16 cellular contexts compared by ENCODE assay signal in the genomic region with DNA sequence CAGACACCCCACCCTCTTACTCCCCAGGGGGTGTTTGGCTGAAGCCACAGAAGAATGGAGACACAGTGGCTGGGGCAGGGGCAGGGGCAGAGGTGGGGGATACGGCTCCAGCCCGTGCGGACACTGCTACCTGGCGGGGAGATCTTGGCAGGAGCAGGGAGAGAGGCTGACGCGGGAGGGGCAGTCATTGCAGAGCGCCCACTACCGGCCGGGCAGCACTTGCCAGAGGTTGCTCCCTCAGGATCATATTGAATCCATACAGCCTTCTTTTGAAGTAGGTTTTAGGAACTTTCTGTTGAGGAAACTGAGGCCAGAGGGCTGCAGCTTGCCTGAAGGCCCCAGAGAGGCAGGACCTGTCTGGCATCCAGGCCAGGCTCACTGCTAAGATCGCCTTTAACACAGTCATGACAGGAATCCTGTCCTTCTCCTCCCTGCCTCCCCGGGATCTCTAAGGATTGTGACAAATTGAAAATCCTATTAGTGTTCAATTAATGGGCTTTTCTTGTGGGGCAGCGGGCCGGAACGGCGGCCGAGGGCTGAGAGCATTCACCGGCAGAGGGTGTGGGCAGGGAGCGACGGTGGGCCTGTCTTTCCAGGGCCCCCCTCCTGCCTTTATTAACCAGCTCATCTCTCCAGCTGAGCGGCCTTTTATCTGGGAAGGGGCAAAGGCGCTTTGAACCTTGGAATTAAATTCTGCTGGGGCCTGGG.
DNase-seq lines count a peak whose midpoint lies in the region; ATAC-seq and TF ChIP-seq lines count a peak whose summit lies in the region.
"Had no signal": no experiment of that assay in that cellular context is flagged by ENCODE, and none has a peak within 500 bp of the region (broad histone marks: within the 10 kb centered on the region; RNA-seq: fewer than 3 reads in every experiment).

No MANE protein-coding gene starts in this region.

- H3K4me3 ChIP-seq in astrocyte of the spinal cord (ENCODE audit: low read depth, low read length) (no peak overlapping the region), gastroesophageal sphincter (no peak overlapping the region)
- H3K4me3 ChIP-seq: cardiac muscle cell had no signal

- no peaks in the 10 kb centered on the region for H3K23me2 ChIP-seq in H9 (ENCODE audit: insufficient read length, low read depth, low read length, poor library complexity, severe bottlenecking)

- no peak overlapping the region for H2BK120ac ChIP-seq in H9 (ENCODE audit: low read depth, low read length, poor library complexity, severe bottlenecking)

- POLR2A ChIA-PET in activated CD8-positive, alpha-beta T cell treated with anti-CD3 and anti-CD28 coated beads, Interleukin-2, amount 10 ng/mL, durations not matched to agents 7 days and 5 days (lab: Charles Lee): no interaction called here

- no peaks in the 10 kb centered on the region for H3K79me2 ChIP-seq in H9 (ENCODE audit: insufficient read depth, low read length)

- peak; percentile 27 for ATAC-seq in left lobe of liver
- no peak for ATAC-seq in activated CD8-positive, alpha-beta T cell treated with anti-CD3 and anti-CD28 coated beads, Interleukin-2, amount 10 ng/mL, durations not matched to agents 7 days and 5 days
- no peak for ATAC-seq in gastroesophageal sphincter

- H3K36me3 Mint-ChIP-seq in H9 (ENCODE audit: insufficient read depth in 1 of 3, low read depth in 3 of 3): no peaks in the 10 kb centered on the region; a peak in 1 of 7 replicates
- H3K36me3 Mint-ChIP-seq in activated CD8-positive, alpha-beta T cell treated with anti-CD3 and anti-CD28 coated beads, Interleukin-2, amount 10 ng/mL, durations not matched to agents 7 days and 5 days (ENCODE audit: low read depth): no peaks in the 10 kb centered on the region
- H3K36me3 Mint-ChIP-seq: activated CD4-positive, alpha-beta memory T cell treated with anti-CD3 and anti-CD28 coated beads for 36 hours; memory B cell had no signal

- no peaks in the 10 kb centered on the region; a peak in 2 of 5 replicates for H3K9me3 Mint-ChIP-seq in H9
- no peaks in the 10 kb centered on the region for H3K9me3 Mint-ChIP-seq in activated CD8-positive, alpha-beta T cell treated with anti-CD3 and anti-CD28 coated beads, Interleukin-2, amount 10 ng/mL, durations not matched to agents 7 days and 5 days (ENCODE audit: insufficient read depth)
- H3K9me3 Mint-ChIP-seq: activated CD4-positive, alpha-beta memory T cell treated with anti-CD3 and anti-CD28 coated beads for 36 hours; memory B cell had no signal

- DNase-seq in H9 (peak; percentile 35), astrocyte of the spinal cord (ENCODE audit: low read depth, low spot score) (no peak), left lobe of liver (ENCODE audit: low spot score) (no peak), GM03348 (ENCODE audit: low spot score) (no peak)
- DNase-seq in activated CD8-positive, alpha-beta T cell treated with anti-CD3 and anti-CD28 coated beads, Interleukin-2, amount 10 ng/mL, durations not matched to agents 7 days and 5 days: no peak
- DNase-seq in stimulated activated naive CD4-positive, alpha-beta T cell treated with Interleukin-2 at 50 U/mL for 16 hours (lab: John Stamatoyannopoulos, UW): no peak
- DNase-seq: activated CD4-positive, alpha-beta memory T cell treated with anti-CD3 and anti-CD28 coated beads for 36 hours; activated gamma-delta T cell treated with Interleukin-2 at 50 U/mL for 16 hours; DMS153; NCI-H226; T-helper 9 cell had no signal

- TF ChIP-seq CTCF in 22Rv1 (IDR thresholded peaks at IDR 0.05) (peak; percentile 59), H9 (conservative IDR thresholded peaks at IDR 0.05) (no peak; the same call in 1 of the 3 replicates), astrocyte of the spinal cord (IDR thresholded peaks at IDR 0.05; ENCODE audit: low read depth, low read length) (peak; percentile 24), gastroesophageal sphincter (IDR thresholded peaks at IDR 0.05) (no peak)

- no peak overlapping the region for H3K27ac Mint-ChIP-seq in H9
- H3K27ac Mint-ChIP-seq in activated CD8-positive, alpha-beta T cell treated with anti-CD3 and anti-CD28 coated beads, Interleukin-2, amount 10 ng/mL, durations not matched to agents 7 days and 5 days: no peak overlapping the region
- H3K27ac Mint-ChIP-seq: activated CD4-positive, alpha-beta memory T cell treated with anti-CD3 and anti-CD28 coated beads for 36 hours; memory B cell; progenitor cell of endocrine pancreas had no signal

- CTCF ChIA-PET in activated CD8-positive, alpha-beta T cell treated with anti-CD3 and anti-CD28 coated beads, Interleukin-2, amount 10 ng/mL, durations not matched to agents 7 days and 5 days (lab: Charles Lee): no interaction called here

- H4K91ac ChIP-seq in H9 (ENCODE audit: insufficient read length, low read depth, low read length): no peak overlapping the region

- H4K8ac ChIP-seq in H9 (replicated peaks; ENCODE audit: insufficient read length, low read depth, low read length): no peak overlapping the region

- H4K20me1 ChIP-seq in H9 (ENCODE audit: control insufficient read depth, insufficient read depth, insufficient read length): no peaks in the 10 kb centered on the region

- H3K23ac ChIP-seq in H9 (ENCODE audit: insufficient read length, low read depth, low read length): no peak overlapping the region

- no peak overlapping the region for H3K56ac ChIP-seq in H9 (ENCODE audit: insufficient read length, low read depth, low read length)

- no CpG with 5 or more reads among the region's 21 CpGs for WGBS in H9 (ENCODE audit: extremely low coverage, insufficient read length, low lambda C conversion rate)
- WGBS in gastroesophageal sphincter (ENCODE audit: low coverage in 1 of 2), 2 donors: 35 to 50% methylated on average over 4 to 6 of the region's 21 CpGs

- H2AK5ac ChIP-seq in H9 (ENCODE audit: insufficient read length, low read length): no peak overlapping the region

- no peak overlapping the region for H4K5ac ChIP-seq in H9 (ENCODE audit: insufficient read length, low read depth, low read length)

- H2BK20ac ChIP-seq in H9 (ENCODE audit: low read depth, low read length, poor library complexity, severe bottlenecking): no peak overlapping the region

- H3K27ac ChIP-seq in 22Rv1: no peak overlapping the region
- H3K27ac ChIP-seq in H9 (ENCODE audit: insufficient read length, low read depth, low read length): no peak overlapping the region
- H3K27ac ChIP-seq in gastroesophageal sphincter: no peak overlapping the region
- H3K27ac ChIP-seq: cardiac muscle cell had no signal

- no peak overlapping the region for H3K4me2 ChIP-seq in H9 (ENCODE audit: insufficient read depth, insufficient read length, low read length)

- H3K9me3 ChIP-seq in H9 (ENCODE audit: control insufficient read depth, low read depth, low read length) (no peaks in the 10 kb centered on the region), gastroesophageal sphincter (no peaks in the 10 kb centered on the region)

- in situ Hi-C loops in astrocyte of the spinal cord (cut with HindIII; ENCODE audit: low sequenced_read_pairs): no loop called here

- no peak overlapping the region for H2BK15ac ChIP-seq in H9 (ENCODE audit: low read depth, low read length)

- H3K9ac ChIP-seq in H9 (ENCODE audit: extremely low read depth, insufficient read length, low read length): no peak overlapping the region

- no peak overlapping the region for H3T11ph ChIP-seq in H9 (ENCODE audit: low read length)

- H3K4me1 Mint-ChIP-seq in H9: peaks cover 38 to 52% of the 10 kb centered on the region in 2 experiments
- H3K4me1 Mint-ChIP-seq in activated CD8-positive, alpha-beta T cell treated with anti-CD3 and anti-CD28 coated beads, Interleukin-2, amount 10 ng/mL, durations not matched to agents 7 days and 5 days (ENCODE audit: low read depth): no peaks in the 10 kb centered on the region
- H3K4me1 Mint-ChIP-seq: memory B cell had no signal

- no peak overlapping the region for H2BK5ac ChIP-seq in H9 (ENCODE audit: insufficient read length, low read length)

- H3K27me3 ChIP-seq in H9 (ENCODE audit: insufficient read depth, low read length): no peaks in the 10 kb centered on the region; the same call in 1 of the 2 replicates
- peaks cover 80% of the 10 kb centered on the region for H3K27me3 ChIP-seq in gastroesophageal sphincter

- H3K4me1 ChIP-seq in H9 (ENCODE audit: insufficient read depth, low read length) (peaks cover 2% of the 10 kb centered on the region; the same call in 1 of the 2 replicates), gastroesophageal sphincter (no peaks in the 10 kb centered on the region)

- TF ChIP-seq POLR2A in gastroesophageal sphincter (IDR thresholded peaks at IDR 0.05): no peak

- H3K14ac ChIP-seq in H9 (ENCODE audit: insufficient read depth, low read length): no peak overlapping the region

- no peak overlapping the region for H3K18ac ChIP-seq in H9 (ENCODE audit: insufficient read length, low read depth, low read length)

- H3K79me1 ChIP-seq in H9 (ENCODE audit: insufficient read depth, low read depth, low read length, poor library complexity, severe bottlenecking): no peaks in the 10 kb centered on the region

- H2BK12ac ChIP-seq in H9 (ENCODE audit: insufficient read length, low read depth, low read length): no peak overlapping the region

- no peak for TF ChIP-seq EP300 in gastroesophageal sphincter (IDR thresholded peaks at IDR 0.05)

- H3K4ac ChIP-seq in H9 (ENCODE audit: low read depth, low read length): no peak overlapping the region

- no peaks in the 10 kb centered on the region for H3K36me3 ChIP-seq in gastroesophageal sphincter
- H3K36me3 ChIP-seq: cardiac muscle cell had no signal

- H2AFZ ChIP-seq in H9 (ENCODE audit: low read length): no peak overlapping the region

- H3K27me3 Mint-ChIP-seq in H9 (ENCODE audit: low read depth): peaks cover 45% of the 10 kb centered on the region
- peaks cover 57% of the 10 kb centered on the region for H3K27me3 Mint-ChIP-seq in activated CD8-positive, alpha-beta T cell treated with anti-CD3 and anti-CD28 coated beads, Interleukin-2, amount 10 ng/mL, durations not matched to agents 7 days and 5 days (ENCODE audit: low read depth)

- no peak overlapping the region for H3K4me3 Mint-ChIP-seq in H9
- H3K4me3 Mint-ChIP-seq in activated CD8-positive, alpha-beta T cell treated with anti-CD3 and anti-CD28 coated beads, Interleukin-2, amount 10 ng/mL, durations not matched to agents 7 days and 5 days: no peak overlapping the region
- H3K4me3 Mint-ChIP-seq: activated CD4-positive, alpha-beta memory T cell treated with anti-CD3 and anti-CD28 coated beads for 36 hours; memory B cell had no signal

Comparison
In these comparisons a context has a peak if more than half of its experiments do, and no peak if none do; other contexts are left out.
1. CTCF ChIP-seq: peak in 22Rv1 (single experiment) and astrocyte of the spinal cord (single experiment); none in H9 (single experiment) and gastroesophageal sphincter (0 of 4).